In the genomic region with DNA sequence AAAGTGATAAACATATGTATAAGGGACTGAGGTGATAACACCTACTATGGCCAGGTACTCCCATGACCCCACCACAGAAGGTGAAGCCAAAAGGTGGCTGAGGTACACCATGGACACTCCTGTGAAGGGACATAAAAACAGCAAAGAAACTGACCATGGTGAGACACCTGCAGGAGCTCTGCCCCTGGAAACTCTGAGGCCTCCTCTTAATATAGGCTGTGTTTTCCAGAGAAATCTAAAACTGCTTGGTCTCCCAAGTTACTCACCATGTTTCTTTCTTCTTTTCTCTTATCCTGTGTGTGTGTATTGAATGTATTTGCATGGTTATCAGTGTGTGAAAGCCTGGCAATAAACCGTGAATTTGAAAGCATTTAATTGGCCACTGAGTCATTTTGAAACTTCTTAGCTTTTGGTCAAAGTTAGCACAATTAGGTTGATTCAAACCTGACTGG, we compare ENCODE assay signal across 1 cellular context.
TF ChIP-seq lines count a peak whose summit lies in the region.

No MANE protein-coding gene starts in this region.

TF ChIP-seq in GM12878, 131 proteins besides CTCF, POLR2A, EP300 and RAD21 (continued from another document and continues in another):
- TF ChIP-seq SPI1 (IDR thresholded peaks at IDR 0.05; ENCODE audit: borderline replicate concordance, insufficient read depth, low read depth, low read length), result no peak
- no peak for TF ChIP-seq ETV6 (conservative IDR thresholded peaks at IDR 0.05 in 1 of 2, IDR thresholded peaks at IDR 0.05 in 1 of 2; ENCODE audit: borderline replicate concordance in 1 of 2, low read depth in 1 of 2)
- TF ChIP-seq ZBED1 (IDR thresholded peaks at IDR 0.05; ENCODE audit: borderline replicate concordance), result no peak
- no peak for TF ChIP-seq SREBF2 (IDR thresholded peaks at IDR 0.05; ENCODE audit: low read length)
- TF ChIP-seq ZBTB4 (CRISPR knock-in tag; IDR thresholded peaks at IDR 0.05), result no peak
- no peak for TF ChIP-seq PRDM15 (CRISPR knock-in tag; IDR thresholded peaks at IDR 0.05)
- TF ChIP-seq CBX3 (IDR thresholded peaks at IDR 0.05; ENCODE audit: borderline replicate concordance, low read depth), result no peak
- peak; percentile 99 for TF ChIP-seq DPF2 (IDR thresholded peaks at IDR 0.05)
- 0 out of 2 replicates have a peak, but pooled peaks have one; percentile 80 for TF ChIP-seq WRNIP1 (IDR thresholded peaks at IDR 0.05; ENCODE audit: borderline replicate concordance, low read depth, low read length)
- peak; percentile 76 for TF ChIP-seq CUX1 (IDR thresholded peaks at IDR 0.05; ENCODE audit: insufficient replicate concordance, low read depth, low read length)
- no peak for TF ChIP-seq POLR2AphosphoS5 (IDR thresholded peaks at IDR 0.05; ENCODE audit: low read length)
- TF ChIP-seq SUZ12 (IDR thresholded peaks at IDR 0.05; ENCODE audit: unreplicated experiment), result no peak
- TF ChIP-seq NR2F1 (conservative IDR thresholded peaks at IDR 0.05), result peak; percentile 91
- TF ChIP-seq SRF (IDR thresholded peaks at IDR 0.05; ENCODE audit: low read depth in 2 of 2, low read length in 2 of 2), result no peak
- no peak for TF ChIP-seq HCFC1 (IDR thresholded peaks at IDR 0.05; ENCODE audit: low read length)
- TF ChIP-seq ZSCAN29 (IDR thresholded peaks at IDR 0.05), result no peak
- TF ChIP-seq HDAC2 (IDR thresholded peaks at IDR 0.05), result no peak
- no peak for TF ChIP-seq NR2C1 (IDR thresholded peaks at IDR 0.05)
- no peak for TF ChIP-seq RUNX3 (IDR thresholded peaks at IDR 0.05; ENCODE audit: low read length)
- TF ChIP-seq FOS (IDR thresholded peaks at IDR 0.05; ENCODE audit: borderline replicate concordance, extremely low read depth, insufficient read length), result no peak
- no peak for TF ChIP-seq ZNF207 (IDR thresholded peaks at IDR 0.05; ENCODE audit: borderline replicate concordance)
- TF ChIP-seq IKZF1 (conservative IDR thresholded peaks at IDR 0.05), result peak; percentile 88
- TF ChIP-seq ZNF217 (IDR thresholded peaks at IDR 0.05), result peak; percentile 72; the same call in 1 of the 2 replicates
- TF ChIP-seq YY1 (IDR thresholded peaks at IDR 0.05; ENCODE audit: low read depth, low read length), result no peak
- TF ChIP-seq, protein P1, sequence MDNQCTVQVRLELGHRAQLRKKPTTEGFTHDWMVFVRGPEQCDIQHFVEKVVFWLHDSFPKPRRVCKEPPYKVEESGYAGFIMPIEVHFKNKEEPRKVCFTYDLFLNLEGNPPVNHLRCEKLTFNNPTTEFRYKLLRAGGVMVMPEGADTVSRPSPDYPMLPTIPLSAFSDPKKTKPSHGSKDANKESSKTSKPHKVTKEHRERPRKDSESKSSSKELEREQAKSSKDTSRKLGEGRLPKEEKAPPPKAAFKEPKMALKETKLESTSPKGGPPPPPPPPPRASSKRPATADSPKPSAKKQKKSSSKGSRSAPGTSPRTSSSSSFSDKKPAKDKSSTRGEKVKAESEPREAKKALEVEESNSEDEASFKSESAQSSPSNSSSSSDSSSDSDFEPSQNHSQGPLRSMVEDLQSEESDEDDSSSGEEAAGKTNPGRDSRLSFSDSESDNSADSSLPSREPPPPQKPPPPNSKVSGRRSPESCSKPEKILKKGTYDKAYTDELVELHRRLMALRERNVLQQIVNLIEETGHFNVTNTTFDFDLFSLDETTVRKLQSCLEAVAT (IDR thresholded peaks at IDR 0.05), result peak; percentile 68; the same call in 1 of the 2 replicates
- TF ChIP-seq STAT3 (IDR thresholded peaks at IDR 0.05; ENCODE audit: low read depth, low read length), result no peak
- no peak for TF ChIP-seq ZZZ3 (IDR thresholded peaks at IDR 0.05; ENCODE audit: control insufficient read depth, insufficient read length, low read depth)
- TF ChIP-seq SIX5 (IDR thresholded peaks at IDR 0.05; ENCODE audit: low read depth, low read length, severe bottlenecking), result no peak
- TF ChIP-seq, protein P2, sequence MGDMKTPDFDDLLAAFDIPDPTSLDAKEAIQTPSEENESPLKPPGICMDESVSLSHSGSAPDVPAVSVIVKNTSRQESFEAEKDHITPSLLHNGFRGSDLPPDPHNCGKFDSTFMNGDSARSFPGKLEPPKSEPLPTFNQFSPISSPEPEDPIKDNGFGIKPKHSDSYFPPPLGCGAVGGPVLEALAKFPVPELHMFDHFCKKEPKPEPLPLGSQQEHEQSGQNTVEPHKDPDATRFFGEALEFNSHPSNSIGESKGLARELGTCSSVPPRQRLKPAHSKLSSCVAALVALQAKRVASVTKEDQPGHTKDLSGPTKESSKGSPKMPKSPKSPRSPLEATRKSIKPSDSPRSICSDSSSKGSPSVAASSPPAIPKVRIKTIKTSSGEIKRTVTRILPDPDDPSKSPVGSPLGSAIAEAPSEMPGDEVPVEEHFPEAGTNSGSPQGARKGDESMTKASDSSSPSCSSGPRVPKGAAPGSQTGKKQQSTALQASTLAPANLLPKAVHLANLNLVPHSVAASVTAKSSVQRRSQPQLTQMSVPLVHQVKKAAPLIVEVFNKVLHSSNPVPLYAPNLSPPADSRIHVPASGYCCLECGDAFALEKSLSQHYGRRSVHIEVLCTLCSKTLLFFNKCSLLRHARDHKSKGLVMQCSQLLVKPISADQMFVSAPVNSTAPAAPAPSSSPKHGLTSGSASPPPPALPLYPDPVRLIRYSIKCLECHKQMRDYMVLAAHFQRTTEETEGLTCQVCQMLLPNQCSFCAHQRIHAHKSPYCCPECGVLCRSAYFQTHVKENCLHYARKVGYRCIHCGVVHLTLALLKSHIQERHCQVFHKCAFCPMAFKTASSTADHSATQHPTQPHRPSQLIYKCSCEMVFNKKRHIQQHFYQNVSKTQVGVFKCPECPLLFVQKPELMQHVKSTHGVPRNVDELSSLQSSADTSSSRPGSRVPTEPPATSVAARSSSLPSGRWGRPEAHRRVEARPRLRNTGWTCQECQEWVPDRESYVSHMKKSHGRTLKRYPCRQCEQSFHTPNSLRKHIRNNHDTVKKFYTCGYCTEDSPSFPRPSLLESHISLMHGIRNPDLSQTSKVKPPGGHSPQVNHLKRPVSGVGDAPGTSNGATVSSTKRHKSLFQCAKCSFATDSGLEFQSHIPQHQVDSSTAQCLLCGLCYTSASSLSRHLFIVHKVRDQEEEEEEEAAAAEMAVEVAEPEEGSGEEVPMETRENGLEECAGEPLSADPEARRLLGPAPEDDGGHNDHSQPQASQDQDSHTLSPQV (IDR thresholded peaks at IDR 0.05), result no peak
- TF ChIP-seq, protein P3, sequence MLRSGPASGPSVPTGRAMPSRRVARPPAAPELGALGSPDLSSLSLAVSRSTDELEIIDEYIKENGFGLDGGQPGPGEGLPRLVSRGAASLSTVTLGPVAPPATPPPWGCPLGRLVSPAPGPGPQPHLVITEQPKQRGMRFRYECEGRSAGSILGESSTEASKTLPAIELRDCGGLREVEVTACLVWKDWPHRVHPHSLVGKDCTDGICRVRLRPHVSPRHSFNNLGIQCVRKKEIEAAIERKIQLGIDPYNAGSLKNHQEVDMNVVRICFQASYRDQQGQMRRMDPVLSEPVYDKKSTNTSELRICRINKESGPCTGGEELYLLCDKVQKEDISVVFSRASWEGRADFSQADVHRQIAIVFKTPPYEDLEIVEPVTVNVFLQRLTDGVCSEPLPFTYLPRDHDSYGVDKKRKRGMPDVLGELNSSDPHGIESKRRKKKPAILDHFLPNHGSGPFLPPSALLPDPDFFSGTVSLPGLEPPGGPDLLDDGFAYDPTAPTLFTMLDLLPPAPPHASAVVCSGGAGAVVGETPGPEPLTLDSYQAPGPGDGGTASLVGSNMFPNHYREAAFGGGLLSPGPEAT (IDR thresholded peaks at IDR 0.05; ENCODE audit: low read depth), result peak; percentile 89
- TF ChIP-seq, protein P4, sequence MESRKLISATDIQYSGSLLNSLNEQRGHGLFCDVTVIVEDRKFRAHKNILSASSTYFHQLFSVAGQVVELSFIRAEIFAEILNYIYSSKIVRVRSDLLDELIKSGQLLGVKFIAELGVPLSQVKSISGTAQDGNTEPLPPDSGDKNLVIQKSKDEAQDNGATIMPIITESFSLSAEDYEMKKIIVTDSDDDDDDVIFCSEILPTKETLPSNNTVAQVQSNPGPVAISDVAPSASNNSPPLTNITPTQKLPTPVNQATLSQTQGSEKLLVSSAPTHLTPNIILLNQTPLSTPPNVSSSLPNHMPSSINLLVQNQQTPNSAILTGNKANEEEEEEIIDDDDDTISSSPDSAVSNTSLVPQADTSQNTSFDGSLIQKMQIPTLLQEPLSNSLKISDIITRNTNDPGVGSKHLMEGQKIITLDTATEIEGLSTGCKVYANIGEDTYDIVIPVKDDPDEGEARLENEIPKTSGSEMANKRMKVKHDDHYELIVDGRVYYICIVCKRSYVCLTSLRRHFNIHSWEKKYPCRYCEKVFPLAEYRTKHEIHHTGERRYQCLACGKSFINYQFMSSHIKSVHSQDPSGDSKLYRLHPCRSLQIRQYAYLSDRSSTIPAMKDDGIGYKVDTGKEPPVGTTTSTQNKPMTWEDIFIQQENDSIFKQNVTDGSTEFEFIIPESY (IDR thresholded peaks at IDR 0.05), result no peak
- no peak for TF ChIP-seq NRF1 (conservative IDR thresholded peaks at IDR 0.05; ENCODE audit: low read depth, low read length)
- TF ChIP-seq SP1 (IDR thresholded peaks at IDR 0.05; ENCODE audit: low read depth, low read length), result no peak
